ENCODE assay signal across 1 cellular context in genomic region chr10:101566333-101567164, GRCh38.
TF ChIP-seq lines count a peak whose summit lies in the region.

No MANE protein-coding gene starts in this region.

TF ChIP-seq in GM12878, 131 proteins besides CTCF, POLR2A, EP300 and RAD21 (continued from another document):
- TF ChIP-seq ZBTB33 (IDR thresholded peaks at IDR 0.05), result 0 out of 2 replicates have a peak, but pooled peaks have one; percentile 18
- TF ChIP-seq RUNX3 (IDR thresholded peaks at IDR 0.05; ENCODE audit: low read length), result peak; percentile 20; the same call in 1 of the 2 replicates
- peak; percentile 20; the same call in 1 of the 2 replicates for TF ChIP-seq TCF12 (IDR thresholded peaks at IDR 0.05; ENCODE audit: low read depth, low read length)
- TF ChIP-seq PKNOX1 (IDR thresholded peaks at IDR 0.05), result peak; percentile 69
- TF ChIP-seq MTA2 (IDR thresholded peaks at IDR 0.05; ENCODE audit: low read depth), result no peak
- TF ChIP-seq MYC (IDR thresholded peaks at IDR 0.05; ENCODE audit: insufficient read depth, insufficient read length, insufficient replicate concordance, low read length, severe bottlenecking), result peak; percentile 21
- TF ChIP-seq BHLHE40 (IDR thresholded peaks at IDR 0.05; ENCODE audit: borderline replicate concordance in 1 of 2, low read depth in 2 of 2, low read length in 1 of 2), result peak in 1 of 2 experiments; percentile 31; a peak in 1 of 4 replicates
- no peak for TF ChIP-seq MEF2A (IDR thresholded peaks at IDR 0.05; ENCODE audit: insufficient read depth, low read depth, low read length)
TF ChIP-seq in GM12878: peak in this region for 8.
